In genomic region chr2:28342081-28342967, GRCh38 we compare ENCODE assay signal across 11 cellular contexts. TPM values are rescaled to one million over a fixed set of nuclear protein-coding genes. Genes with fewer than 3 reads are reported as not detected.
DNase-seq lines count a peak whose midpoint lies in the region; ATAC-seq and TF ChIP-seq lines count a peak whose summit lies in the region.
"Had no signal": no experiment of that assay in that cellular context is flagged by ENCODE, and none has a peak within 500 bp of the region (broad histone marks: within the 10 kb centered on the region; RNA-seq: fewer than 3 reads in every experiment).

No MANE protein-coding gene starts in this region.

- peak; percentile 76 for ATAC-seq in omental fat pad (ENCODE audit: low FRiP score)
- no peak for ATAC-seq in HG03095 (IDR thresholded peaks at IDR 0.05; ENCODE audit: unreplicated experiment)
- ATAC-seq in GM19455 (IDR thresholded peaks at IDR 0.05; ENCODE audit: unreplicated experiment) = no peak

- no peak for TF ChIP-seq CTCF in fibroblast of villous mesenchyme (IDR thresholded peaks at IDR 0.05; ENCODE audit: insufficient read depth, low read depth, low read length)
- TF ChIP-seq CTCF in omental fat pad (IDR thresholded peaks at IDR 0.05) = no peak

- peaks cover 53% of the 10 kb centered on the region for H3K4me1 ChIP-seq in SJCRH30

- no peaks in the 10 kb centered on the region for H3K36me3 ChIP-seq in SJCRH30

- H3K4me3 ChIP-seq in SJCRH30 (no peak overlapping the region), fibroblast of villous mesenchyme (ENCODE audit: low read depth, low read length) (no peak overlapping the region)

- no peaks in the 10 kb centered on the region for H3K27me3 ChIP-seq in SJCRH30

- DNase-seq in AG08396 (ENCODE audit: low spot score) (peak; percentile 57), SJCRH30 (peak in 1 of 2 experiments; percentile 54), fibroblast of villous mesenchyme (ENCODE audit: low read depth) (peak; percentile 94), omental fat pad (ENCODE audit: low spot score) (peak; percentile 48), Kasumi-1 (lab: John Stamatoyannopoulos, UW) (no peak)
- DNase-seq in activated CD4-positive, alpha-beta T cell treated with anti-CD3 and anti-CD28 coated beads, Interleukin-2, amount 50 U/mL, for 48 hours = no peak
- DNase-seq: activated CD4-positive, alpha-beta memory T cell treated with anti-CD3 and anti-CD28 coated beads, Interleukin-2, amount 10 ng/mL, durations not matched to agents 7 days and 5 days; Calu3; NCI-H1694 had no signal

- H3K9me3 ChIP-seq in SJCRH30 (replicated peaks) = no peaks in the 10 kb centered on the region

- peak overlapping the region; percentile 8; the same call in 1 of the 2 replicates for H3K27ac ChIP-seq in SJCRH30

RNA-seq across cellular contexts. Expression of gene FOSL2, which starts 50.3 kb away (rescaled TPM):
- 30.0 and 30.7 TPM in 2 replicates for total RNA-seq in SJCRH30 (2014; rRNA removed; shearing (Covaris generic))
- total RNA-seq in fibroblast of villous mesenchyme = 42.5 and 81.6 TPM in 2 replicates
- total RNA-seq in omental fat pad = 100 to 1,000 TPM; 115 to 350 (median 184) TPM

Comparison
In these comparisons a context has a peak if more than half of its experiments do, and no peak if none do; other contexts are left out.
1. DNase-seq: peak in AG08396 (single experiment), fibroblast of villous mesenchyme (single experiment) and omental fat pad (single experiment); none in Kasumi-1 (0 of 2) and activated CD4-positive, alpha-beta T cell treated with anti-CD3 and anti-CD28 coated beads, Interleukin-2, amount 50 U/mL, for 48 hours (0 of 2).